ENCODE assay signal across 20 cellular contexts in genomic region chr3:149016242-149016641, GRCh38. TPM values are rescaled to one million over a fixed set of nuclear protein-coding genes. Genes with fewer than 3 reads are reported as not detected.
DNase-seq lines count a peak whose midpoint lies in the region; ATAC-seq and TF ChIP-seq lines count a peak whose summit lies in the region.
"Had no signal": no experiment of that assay in that cellular context is flagged by ENCODE, and none has a peak within 500 bp of the region (broad histone marks: within the 10 kb centered on the region; RNA-seq: fewer than 3 reads in every experiment).

No MANE protein-coding gene starts in this region.

- peaks cover 0 to 51% of the 10 kb centered on the region in 2 experiments; a peak in 2 of 4 replicates for H3K4me1 ChIP-seq in SK-N-SH (ENCODE audit: control insufficient read depth in 1 of 2, insufficient read depth in 2 of 2, low read depth in 1 of 2, low read length in 1 of 2)
- no peaks in the 10 kb centered on the region for H3K4me1 ChIP-seq in endodermal cell (ENCODE audit: control insufficient read depth, insufficient read depth, low read length)
- peaks cover 0 to 73% (median 62%) of the 10 kb centered on the region in 4 donors for H3K4me1 ChIP-seq in sigmoid colon

- H3K9ac ChIP-seq in SK-N-SH (0 out of 2 replicates have a peak overlapping the region, but pooled peaks have one; percentile 2), endodermal cell (ENCODE audit: extremely low read depth, low read length, poor library complexity, severe bottlenecking) (no peak overlapping the region)
- H3K9ac ChIP-seq: KMS-11 had no signal

- H3K79me2 ChIP-seq in SK-N-SH (ENCODE audit: insufficient read depth) = no peaks in the 10 kb centered on the region

- POLR2A ChIA-PET in SK-N-SH (lab: Yijun Ruan, JAX) = no interaction called here

- intact Hi-C loops in sigmoid colon (cut with DNase I) = no loop called here
- intact Hi-C loops in dorsolateral prefrontal cortex (cut with DNase I) = no loop called here

- H3K4me3 ChIP-seq in SK-N-SH (ENCODE audit: low read depth in 2 of 2, low read length in 1 of 2) (no peak overlapping the region), endodermal cell (ENCODE audit: low read length) (no peak overlapping the region), sigmoid colon (no peak overlapping the region), dorsolateral prefrontal cortex (no peak overlapping the region)

- H3K4me3 Mint-ChIP-seq in endodermal cell = no peak overlapping the region
- H3K4me3 Mint-ChIP-seq: CD4-positive, CD25-positive, alpha-beta regulatory T cell had no signal

- no peaks in the 10 kb centered on the region for H4K20me1 ChIP-seq in SK-N-SH (ENCODE audit: insufficient read depth)

- 88% methylated on average over 2 of the region's 2 CpGs for WGBS in SK-N-SH (ENCODE audit: low lambda C conversion rate)
- 90% methylated on average over 1 of the region's 2 CpGs; no CpG with 5 or more reads in 1 of the 2 experiments for WGBS in endodermal cell (ENCODE audit: insufficient coverage in 1 of 2, insufficient read length in 1 of 2), 2 experiments
- 94% methylated on average over 2 of the region's 2 CpGs for WGBS in sigmoid colon, 2 donors

- no peaks in the 10 kb centered on the region for H3K9me2 ChIP-seq in SK-N-SH

- no peaks in the 10 kb centered on the region for H3K9me3 Mint-ChIP-seq in endodermal cell
- H3K9me3 Mint-ChIP-seq: CD4-positive, CD25-positive, alpha-beta regulatory T cell had no signal

- H3K27ac ChIP-seq in SK-N-SH (ENCODE audit: low read depth in 2 of 2, low read length in 1 of 2) = peak overlapping the region in 1 of 2 experiments; percentile 93; a peak in 2 of 4 replicates
- H3K27ac ChIP-seq in endodermal cell (ENCODE audit: low read depth, low read length) = no peak overlapping the region
- peak overlapping the region; percentile 45 to 73 (median 61) for H3K27ac ChIP-seq in sigmoid colon
- no peak overlapping the region for H3K27ac ChIP-seq in dorsolateral prefrontal cortex
- H3K27ac ChIP-seq: KMS-11 had no signal

- no peak for TF ChIP-seq POLR2A in sigmoid colon (IDR thresholded peaks at IDR 0.05)

- H3K9me3 ChIP-seq in SK-N-SH (no peaks in the 10 kb centered on the region), endodermal cell (ENCODE audit: control insufficient read depth, low read length) (no peaks in the 10 kb centered on the region), sigmoid colon (no peaks in the 10 kb centered on the region)

- H3K36me3 Mint-ChIP-seq in endodermal cell (ENCODE audit: low read depth) = peaks cover 21% of the 10 kb centered on the region

- H3K4me1 Mint-ChIP-seq in endodermal cell = peaks cover 7% of the 10 kb centered on the region

- TF ChIP-seq EP300 in SK-N-SH (IDR thresholded peaks at IDR 0.05; ENCODE audit: borderline replicate concordance in 1 of 2, low read depth in 1 of 2, low read length in 1 of 2) = no peak
- TF ChIP-seq EP300 in sigmoid colon (IDR thresholded peaks at IDR 0.05) = no peak

- H2AFZ ChIP-seq in SK-N-SH (ENCODE audit: low read depth) = no peak overlapping the region

- ATAC-seq in SK-N-SH treated with all-trans-retinoic acid at 6 μM for 48 hours (no peak), HG02938 (IDR thresholded peaks at IDR 0.05; ENCODE audit: unreplicated experiment) (peak; percentile 46), GM21529 (IDR thresholded peaks at IDR 0.05; ENCODE audit: unreplicated experiment) (no peak)

- DNase-seq in SK-N-SH (no peak), endodermal cell (no peak), sigmoid colon (no peak), dorsolateral prefrontal cortex (no peak)
- no peak for DNase-seq in stimulated activated CD4-positive, alpha-beta T cell treated with anti-CD3 and anti-CD28 coated beads, Interleukin-2, amount 100 ng/mL, for 48 hours
- DNase-seq: activated CD8-positive, alpha-beta memory T cell treated with anti-CD3 and anti-CD28 coated beads for 24 hours; activated effector memory CD4-positive, alpha-beta T cell treated with Interleukin-2 at 50 U/mL for 16 hours; CD4-positive, CD25-positive, alpha-beta regulatory T cell; cortex of kidney; EL; kidney; midbrain; NCI-H1105; NCI-H2171; NCI-H82; stimulated activated naive CD4-positive, alpha-beta T cell had no signal

- H3K4me2 ChIP-seq in SK-N-SH = peak overlapping the region; percentile 61; the same call in 1 of the 2 replicates
- H3K4me2 ChIP-seq: KMS-11 had no signal

- H3K27me3 ChIP-seq in SK-N-SH (ENCODE audit: insufficient read depth) = no peaks in the 10 kb centered on the region
- no peaks in the 10 kb centered on the region for H3K27me3 ChIP-seq in endodermal cell (ENCODE audit: control insufficient read depth, insufficient read depth, low read length, poor library complexity, severe bottlenecking)
- no peaks in the 10 kb centered on the region for H3K27me3 ChIP-seq in sigmoid colon
- no peaks in the 10 kb centered on the region for H3K27me3 ChIP-seq in dorsolateral prefrontal cortex

- CTCF ChIA-PET in SK-N-SH (lab: Yijun Ruan, JAX) = no interaction called here

- TF ChIP-seq RAD21 in SK-N-SH (IDR thresholded peaks at IDR 0.05; ENCODE audit: low read length) = no peak

- H3K36me3 ChIP-seq in SK-N-SH (replicated peaks in 1 of 2; ENCODE audit: control insufficient read depth in 1 of 2, insufficient read depth in 2 of 2, low read length in 1 of 2) (peaks cover 6 to 12% of the 10 kb centered on the region in 2 experiments), endodermal cell (ENCODE audit: control insufficient read depth, insufficient read depth, low read length) (peaks cover 7% of the 10 kb centered on the region), sigmoid colon (peaks cover 3 to 62% (median 15%) of the 10 kb centered on the region in 4 donors)

- H3F3A ChIP-seq in SK-N-SH (replicated peaks; ENCODE audit: insufficient read depth) = peaks cover 26% of the 10 kb centered on the region

- TF ChIP-seq CTCF in SK-N-SH (IDR thresholded peaks at IDR 0.05) (peak; percentile 14; the same call in 1 of the 2 replicates), endodermal cell (conservative IDR thresholded peaks at IDR 0.05) (peak; percentile 20), sigmoid colon (IDR thresholded peaks at IDR 0.05) (no peak), dorsolateral prefrontal cortex (IDR thresholded peaks at IDR 0.05 in 54 of 56, conservative IDR thresholded peaks at IDR 0.05 in 2 of 56; ENCODE audit: low read depth in 1 of 56, partially characterized antibody in 56 of 56) (no peak)

- H3K27ac Mint-ChIP-seq in endodermal cell = no peak overlapping the region

- H3K27me3 Mint-ChIP-seq in endodermal cell (ENCODE audit: insufficient read depth) = no peaks in the 10 kb centered on the region
- H3K27me3 Mint-ChIP-seq: CD4-positive, CD25-positive, alpha-beta regulatory T cell had no signal

TF ChIP-seq in SK-N-SH, 30 proteins besides CTCF, POLR2A, EP300 and RAD21 (continues in another document):
- TF ChIP-seq USF1 (IDR thresholded peaks at IDR 0.05; ENCODE audit: borderline replicate concordance, low read depth) = no peak
- no peak for TF ChIP-seq JUND (IDR thresholded peaks at IDR 0.05)

TF ChIP-seq in SK-N-SH treated with all-trans-retinoic acid at 6 μM for 48 hours, 23 proteins besides CTCF, POLR2A, EP300 and RAD21 (continues in another document):
- TF ChIP-seq ZC3H10 (CRISPR knock-in tag; IDR thresholded peaks at IDR 0.05) (no peak), POU6F1 (CRISPR knock-in tag; IDR thresholded peaks at IDR 0.05; ENCODE audit: borderline replicate concordance, low read depth) (no peak), PPARA (CRISPR knock-in tag; IDR thresholded peaks at IDR 0.05; ENCODE audit: borderline replicate concordance) (no peak), ZNF8 (CRISPR knock-in tag; IDR thresholded peaks at IDR 0.05) (no peak), OSR1 (CRISPR knock-in tag; IDR thresholded peaks at IDR 0.05) (no peak), ESRRG (CRISPR knock-in tag; IDR thresholded peaks at IDR 0.05) (no peak), CREB5 (CRISPR knock-in tag; IDR thresholded peaks at IDR 0.05; ENCODE audit: low read depth) (no peak), SNAI2 (CRISPR knock-in tag; IDR thresholded peaks at IDR 0.05) (no peak), ISL1 (CRISPR knock-in tag; IDR thresholded peaks at IDR 0.05) (no peak)

RNA-seq across cellular contexts. Expression of gene GYG1, which starts 24.9 kb away (rescaled TPM):
- polyA plus RNA-seq in SK-N-SH (2012; rRNA removed) (16.8 and 21.7 TPM in 2 replicates), sigmoid colon (10 to 100 TPM; 31.8 to 36.0 (median 34.7) TPM)
- 21.0 and 23.2 TPM in 2 replicates for polyA plus RNA-seq in SK-N-SH (2012; cell fraction: cytosol; rRNA removed)
- polyA plus RNA-seq in SK-N-SH (2012; cell fraction: nucleus; rRNA removed) = 8.8 and 20.0 TPM in 2 replicates
- total RNA-seq in endodermal cell (10 to 100 TPM; 22.2 to 30.6 TPM), sigmoid colon (100 to 1,000 TPM; 142 to 213 (median 186) TPM), dorsolateral prefrontal cortex (10 to 100 TPM; 10.1 to 70.8 (median 37.8) TPM)
- polyA plus RNA-seq in endodermal cell (2013, experiment 1 of 2) = 32.5 TPM
- polyA plus RNA-seq in endodermal cell (2013, experiment 2 of 2) = 27.9 TPM

Comparison
In these comparisons a context has a peak if more than half of its experiments do, and no peak if none do; other contexts are left out.
1. H3K27ac ChIP-seq: peak in sigmoid colon (4 of 4); none in endodermal cell (single experiment) and dorsolateral prefrontal cortex (0 of 59).
2. CTCF ChIP-seq: peak in SK-N-SH (single experiment) and endodermal cell (single experiment); none in sigmoid colon (0 of 4) and dorsolateral prefrontal cortex (0 of 56).